ENCODE assay signal across 8 cellular contexts in genomic region chr5:135569755-135570452, GRCh38. TPM values are rescaled to one million over a fixed set of nuclear protein-coding genes. Genes with fewer than 3 reads are reported as not detected.
A peak's percentile ranks its signal among the peaks of the same experiment; 100 is the strongest.
DNase-seq lines count a peak whose midpoint lies in the region; ATAC-seq and TF ChIP-seq lines count a peak whose summit lies in the region.

No MANE protein-coding gene starts in this region.

- H3K4me1 ChIP-seq in Caco-2 (no peaks in the 10 kb centered on the region), SJCRH30 (peaks cover 6% of the 10 kb centered on the region; the same call in 1 of the 2 replicates), upper lobe of right lung (no peaks in the 10 kb centered on the region)

- CTCF ChIA-PET in Caco-2 (lab: Charles Lee): interaction anchor here (0.6 to 0.9 kb wide), 5 partner anchors 9 to 342 kb away, joined by 3 to 5 read pairs (median 3); no protein-coding TSS in a partner anchor

- peaks cover 5% of the 10 kb centered on the region for H3K27me3 Mint-ChIP-seq in Caco-2 (ENCODE audit: insufficient read depth, unreplicated experiment)
- H3K27me3 Mint-ChIP-seq in T-helper 2 cell treated with Interferon-gamma antibody and Interleukin-4, amounts not matched to agents 5 μg/mL and 100 μg/mL, for 36 hours (ENCODE audit: low read depth): peaks cover 7% of the 10 kb centered on the region

- POLR2A ChIA-PET in Caco-2 (lab: Charles Lee): no interaction called here

- no peaks in the 10 kb centered on the region for H3K36me3 Mint-ChIP-seq in Caco-2 (ENCODE audit: insufficient read depth, unreplicated experiment)
- H3K36me3 Mint-ChIP-seq in T-helper 2 cell treated with Interferon-gamma antibody and Interleukin-4, amounts not matched to agents 5 μg/mL and 100 μg/mL, for 36 hours (ENCODE audit: low read depth): no peaks in the 10 kb centered on the region

- H3K9me3 ChIP-seq in Caco-2 (no peaks in the 10 kb centered on the region), SJCRH30 (replicated peaks) (no peaks in the 10 kb centered on the region), upper lobe of right lung (no peaks in the 10 kb centered on the region)

- H3K27ac Mint-ChIP-seq in Caco-2 (ENCODE audit: unreplicated experiment): no peak overlapping the region
- no peak overlapping the region for H3K27ac Mint-ChIP-seq in T-helper 2 cell treated with Interferon-gamma antibody and Interleukin-4, amounts not matched to agents 5 μg/mL and 100 μg/mL, for 36 hours

- H3K27ac ChIP-seq in SJCRH30: no peak overlapping the region
- no peak overlapping the region for H3K27ac ChIP-seq in upper lobe of right lung

- H3K27me3 ChIP-seq in Caco-2 (replicated peaks; ENCODE audit: control insufficient read depth, insufficient read depth, low read length): no peaks in the 10 kb centered on the region
- H3K27me3 ChIP-seq in SJCRH30: no peaks in the 10 kb centered on the region
- H3K27me3 ChIP-seq in upper lobe of right lung: peaks cover 14% of the 10 kb centered on the region

- peak; percentile 72 for ATAC-seq in upper lobe of right lung
- no peak for ATAC-seq in GM21737 (IDR thresholded peaks at IDR 0.05; ENCODE audit: unreplicated experiment)

- DNase-seq in Caco-2 (peak; percentile 75 to 80), HT-29 (ENCODE audit: low spot score) (peak; percentile 81), SJCRH30 (peak; percentile 46 to 68), glomerular endothelial cell (ENCODE audit: extremely low read depth, low read depth, low spot score) (peak; percentile 5), upper lobe of right lung (no peak)
- no peak for DNase-seq in activated naive CD4-positive, alpha-beta T cell (lab: John Stamatoyannopoulos, UW)
- DNase-seq in T-helper 2 cell treated with Interferon-gamma antibody and Interleukin-4, amounts not matched to agents 5 μg/mL and 100 μg/mL, for 36 hours (ENCODE audit: low spot score): no peak

- peak; percentile 63 to 79 for TF ChIP-seq CTCF in Caco-2 (IDR thresholded peaks at IDR 0.05; ENCODE audit: insufficient read depth in 1 of 2, low read depth in 1 of 2, low read length in 1 of 2, severe bottlenecking in 1 of 2, unreplicated experiment in 1 of 2)
- TF ChIP-seq CTCF in upper lobe of right lung (IDR thresholded peaks at IDR 0.05): peak; percentile 37

- intact Hi-C loops in Caco-2 (cut with micrococcal nuclease; ENCODE audit: unreplicated experiment) (loop anchor here (1.0 kb wide), 2 partner anchors 108 to 159 kb away; no protein-coding TSS in a partner anchor), upper lobe of right lung (cut with DNase I) (no loop called here)

- H3K9me3 Mint-ChIP-seq in Caco-2 (ENCODE audit: unreplicated experiment): no peaks in the 10 kb centered on the region
- no peaks in the 10 kb centered on the region for H3K9me3 Mint-ChIP-seq in T-helper 2 cell treated with Interferon-gamma antibody and Interleukin-4, amounts not matched to agents 5 μg/mL and 100 μg/mL, for 36 hours

- H3K4me1 Mint-ChIP-seq in Caco-2 (ENCODE audit: low read depth, unreplicated experiment): no peaks in the 10 kb centered on the region
- H3K4me1 Mint-ChIP-seq in T-helper 2 cell treated with Interferon-gamma antibody and Interleukin-4, amounts not matched to agents 5 μg/mL and 100 μg/mL, for 36 hours (ENCODE audit: low read depth): no peaks in the 10 kb centered on the region

- H3K4me3 Mint-ChIP-seq in Caco-2 (ENCODE audit: unreplicated experiment): no peak overlapping the region
- no peak overlapping the region for H3K4me3 Mint-ChIP-seq in T-helper 2 cell treated with Interferon-gamma antibody and Interleukin-4, amounts not matched to agents 5 μg/mL and 100 μg/mL, for 36 hours

- H3K4me3 ChIP-seq in Caco-2 (ENCODE audit: low read depth, low read length): no peak overlapping the region
- no peak overlapping the region for H3K4me3 ChIP-seq in SJCRH30
- H3K4me3 ChIP-seq in upper lobe of right lung: no peak overlapping the region

- BruUV-seq in Caco-2 (replicated peaks; lab: Mats Ljungman, UMichigan): no TSS peak

- H3K36me3 ChIP-seq in Caco-2 (ENCODE audit: control insufficient read depth, insufficient read depth, low read length): no peaks in the 10 kb centered on the region
- H3K36me3 ChIP-seq in SJCRH30: no peaks in the 10 kb centered on the region
- H3K36me3 ChIP-seq in upper lobe of right lung: no peaks in the 10 kb centered on the region

RNA-seq across cellular contexts. Expression of gene CXCL14, which starts 8.9 kb away (rescaled TPM):
- not detected in 2 replicates for total RNA-seq in Caco-2 (2022)
- total RNA-seq in HT-29 (2014; rRNA removed; shearing (Covaris generic)): not detected in 2 replicates
- not detected in 2 replicates for total RNA-seq in SJCRH30 (2014; rRNA removed; shearing (Covaris generic))
- not detected in 2 replicates for total RNA-seq in glomerular endothelial cell
- 0.38 TPM for total RNA-seq in upper lobe of right lung

RNA-seq across cellular contexts. Expression of gene NEUROG1, which starts 34.1 kb away (rescaled TPM):
- total RNA-seq in Caco-2 (2022): not detected in 2 replicates
- total RNA-seq in HT-29 (2014; rRNA removed; shearing (Covaris generic)): not detected in 2 replicates
- not detected in 2 replicates for total RNA-seq in SJCRH30 (2014; rRNA removed; shearing (Covaris generic))
- not detected in 2 replicates for total RNA-seq in glomerular endothelial cell
- total RNA-seq in upper lobe of right lung: not detected

Comparison
In these comparisons a context has a peak if more than half of its experiments do, and no peak if none do; other contexts are left out.
1. DNase-seq: peak in Caco-2 (2 of 2), HT-29 (single experiment), SJCRH30 (2 of 2) and glomerular endothelial cell (single experiment); none in upper lobe of right lung (single experiment), activated naive CD4-positive, alpha-beta T cell (0 of 4) and T-helper 2 cell treated with Interferon-gamma antibody and Interleukin-4, amounts not matched to agents 5 μg/mL and 100 μg/mL, for 36 hours (single experiment).